17 cellular contexts compared by ENCODE assay signal in genomic region chr2:4635289-4635688, GRCh38.
DNase-seq lines count a peak whose midpoint lies in the region; ATAC-seq, FAIRE-seq and TF ChIP-seq lines count a peak whose summit lies in the region.
"Had no signal": no experiment of that assay in that cellular context is flagged by ENCODE, and none has a peak within 500 bp of the region (broad histone marks: within the 10 kb centered on the region; RNA-seq: fewer than 3 reads in every experiment).

No MANE protein-coding gene starts in this region.

- no peak for ATAC-seq in GM21619 (IDR thresholded peaks at IDR 0.05; ENCODE audit: unreplicated experiment)
- ATAC-seq: K562 had no signal

- H3K4me3 ChIP-seq in coronary artery: no peak overlapping the region
- H3K4me3 ChIP-seq: K562, SJCRH30 had no signal

- no peak overlapping the region for H3K27ac ChIP-seq in coronary artery
- H3K27ac ChIP-seq: SJCRH30 had no signal

- FAIRE-seq in endometrium (lab: Jason Lieb, UNC): peak; percentile 72
- FAIRE-seq: K562, TTC549 had no signal

- DNase-seq in DMS53 (lab: John Stamatoyannopoulos, UW) (peak; percentile 65), NCI-H1105 treated with DMSO at 0.1 percent for 48 hours (lab: John Stamatoyannopoulos, UW) (peak; percentile 52), NCI-H510A treated with DMSO at 0.1 percent for 48 hours (lab: John Stamatoyannopoulos, UW) (peak; percentile 81), activated T-cell treated with anti-CD3 and anti-CD28 coated beads for 4 hours (no peak), coronary artery (ENCODE audit: low spot score) (no peak)
- DNase-seq: Caco-2, DMS79 treated with DMSO at 0.1 percent for 48 hours, HCEC 1CT, NCI-H2029, NCI-H446, OCI-M1, RPMI8226, SJCRH30 had no signal

- no peak for TF ChIP-seq CTCF in coronary artery (IDR thresholded peaks at IDR 0.05)

Comparison
In these comparisons a context has a peak if more than half of its experiments do, and no peak if none do; other contexts are left out.
1. DNase-seq: peak in DMS53 (single experiment), NCI-H1105 treated with DMSO at 0.1 percent for 48 hours (single experiment) and NCI-H510A treated with DMSO at 0.1 percent for 48 hours (single experiment); none in activated T-cell treated with anti-CD3 and anti-CD28 coated beads for 4 hours (single experiment) and coronary artery (single experiment).